ENCODE assay signal across 8 cellular contexts in the genomic region with DNA sequence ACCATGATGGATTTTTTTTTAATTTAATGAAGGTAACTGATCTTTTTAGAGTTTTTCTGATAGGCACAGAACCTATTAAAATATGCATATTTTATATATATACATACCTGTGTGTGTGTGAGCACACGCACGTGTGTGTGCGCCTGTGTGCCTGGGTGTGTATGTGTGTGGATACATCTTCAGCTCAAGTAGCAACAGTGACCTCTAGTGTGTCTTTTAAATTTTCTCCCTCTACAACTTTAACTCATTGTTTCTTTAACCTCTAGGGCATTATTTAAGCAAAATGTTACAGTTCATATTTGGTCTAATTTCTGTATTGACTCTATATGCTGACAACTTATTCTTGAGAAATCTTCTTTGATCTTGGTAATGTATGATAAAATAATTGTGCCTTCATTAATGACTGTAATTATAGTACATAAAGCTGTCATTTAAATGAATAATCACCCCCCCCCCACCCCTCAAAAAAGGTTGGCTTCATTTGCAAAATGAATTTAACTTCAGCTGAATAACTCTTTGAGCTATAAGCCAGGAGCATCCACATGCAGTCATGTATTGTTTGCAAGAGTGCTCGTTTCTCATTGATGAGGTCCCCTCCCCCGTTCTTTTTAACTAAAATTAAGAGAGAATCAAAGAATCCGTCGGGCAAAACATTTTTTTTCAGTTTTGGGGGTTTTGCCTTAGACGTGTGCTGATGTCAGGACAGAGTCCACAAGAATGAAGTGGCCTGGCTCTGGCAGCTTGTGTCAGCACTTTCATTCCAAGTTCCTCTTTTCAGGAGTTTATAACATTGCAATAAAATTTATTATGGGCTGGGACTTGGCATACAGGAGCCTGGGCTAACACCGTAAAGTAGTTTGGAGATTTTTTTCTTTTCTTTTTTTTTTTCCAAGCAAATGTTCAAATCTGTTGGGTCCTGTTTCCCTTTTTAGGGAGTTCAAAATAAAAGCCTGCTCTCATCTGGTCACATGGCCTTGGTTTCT.
DNase-seq lines count a peak whose midpoint lies in the region; ATAC-seq and TF ChIP-seq lines count a peak whose summit lies in the region.

No MANE protein-coding gene starts in this region.

- ATAC-seq in Right ventricle myocardium inferior (peak; percentile 76), GM18517 (IDR thresholded peaks at IDR 0.05; ENCODE audit: unreplicated experiment) (no peak), GM19452 (IDR thresholded peaks at IDR 0.05; ENCODE audit: unreplicated experiment) (no peak)

- peaks cover 0 to 2% of the 10 kb centered on the region in 2 donors for H3K4me1 ChIP-seq in ascending aorta

- TF ChIP-seq CTCF in ascending aorta (IDR thresholded peaks at IDR 0.05): peak in 1 of 3 experiments; percentile 43

- intact Hi-C loops in Right ventricle myocardium inferior (cut with DNase I) (loop anchor here (5.0 kb wide), 3 partner anchors 175 to 900 kb away; no protein-coding TSS in a partner anchor), cardiac septum (cut with DNase I) (loop anchor here (10.0 kb wide), 2 partner anchors 368 to 892 kb away; no protein-coding TSS in a partner anchor), ascending aorta (cut with DNase I) (loop anchor here (10.0 kb wide), 1 partner anchor 558 kb away; no protein-coding TSS in a partner anchor)

- H3K36me3 ChIP-seq in ascending aorta: no peaks in the 10 kb centered on the region

- H3K27me3 ChIP-seq in ascending aorta: no peaks in the 10 kb centered on the region

- no peak overlapping the region for H3K4me3 ChIP-seq in ascending aorta

- no peaks in the 10 kb centered on the region for H3K9me3 ChIP-seq in ascending aorta

- H3K27ac ChIP-seq in ascending aorta: no peak overlapping the region

- DNase-seq in Right ventricle myocardium inferior (ENCODE audit: missing footprints): no peak
- DNase-seq in cardiac septum (ENCODE audit: low spot score): no peak
- DNase-seq in NCI-H526 treated with DMSO at 0.1 percent for 48 hours (lab: John Stamatoyannopoulos, UW): peak; percentile 63
- DNase-seq in dermis blood vessel endothelial cell: peak; percentile 72
- DNase-seq in midbrain (lab: John Stamatoyannopoulos, UW): peak; percentile 4
- no peak for DNase-seq in ascending aorta (ENCODE audit: low spot score in 2 of 2)

Comparison
In these comparisons a context has a peak if more than half of its experiments do, and no peak if none do; other contexts are left out.
1. DNase-seq: peak in NCI-H526 treated with DMSO at 0.1 percent for 48 hours (single experiment), dermis blood vessel endothelial cell (single experiment) and midbrain (single experiment); none in Right ventricle myocardium inferior (single experiment), cardiac septum (single experiment) and ascending aorta (0 of 2).